In genomic region chr11:45402049-45402630, GRCh38 we compare ENCODE assay signal across 17 cellular contexts.
DNase-seq lines count a peak whose midpoint lies in the region; ATAC-seq and TF ChIP-seq lines count a peak whose summit lies in the region.
"Had no signal": no experiment of that assay in that cellular context is flagged by ENCODE, and none has a peak within 500 bp of the region (broad histone marks: within the 10 kb centered on the region; RNA-seq: fewer than 3 reads in every experiment).

No MANE protein-coding gene starts in this region.

- H3K27me3 ChIP-seq in left lung: no peaks in the 10 kb centered on the region

- TF ChIP-seq CTCF in left lung (IDR thresholded peaks at IDR 0.05): no peak

- H3K36me3 ChIP-seq in left lung: no peaks in the 10 kb centered on the region
- H3K36me3 ChIP-seq: BLaER1, HAP-1 had no signal

- no peaks in the 10 kb centered on the region for H3K4me1 ChIP-seq in left lung
- H3K4me1 ChIP-seq: Caco-2, HAP-1 had no signal

- DNase-seq in activated effector memory CD4-positive, alpha-beta T cell treated with anti-CD3 and anti-CD28 coated beads, Interleukin-2, amount 50 U/mL, for 16 hours: peak; percentile 21
- no peak for DNase-seq in activated effector memory CD4-positive, alpha-beta T cell treated with Interleukin-2 at 50 U/mL for 16 hours
- DNase-seq in left lung: no peak
- peak; percentile 8 for DNase-seq in sciatic nerve (ENCODE audit: low spot score)
- DNase-seq in left colon: no peak
- no peak for DNase-seq in NCI-H2029 treated with DMSO at 0.1 percent for 48 hours (lab: John Stamatoyannopoulos, UW)
- DNase-seq: Caco-2; CD4-positive, CD25-positive, alpha-beta regulatory T cell; CD8-positive, alpha-beta T cell; DMS153; DND-41; GOT3; HFFc6 had no signal

- ATAC-seq in left lung (peak; percentile 94), sciatic nerve (no peak), left colon (no peak)
- ATAC-seq: CD8-positive, alpha-beta T cell had no signal

- no peak overlapping the region for H3K27ac ChIP-seq in left lung
- H3K27ac ChIP-seq: 22Rv1, BLaER1, C4-2B had no signal

- no peaks in the 10 kb centered on the region for H3K9me3 ChIP-seq in left lung
- H3K9me3 ChIP-seq: BLaER1, Caco-2, HAP-1 had no signal

- intact Hi-C loops in left lung (cut with DNase I) (loop anchor here in 1 of 2 donors (10.0 kb wide), 1 partner anchor 373 kb away; no protein-coding TSS in a partner anchor), sciatic nerve (cut with DNase I) (no loop called here), left colon (cut with DNase I, micrococcal nuclease) (no loop called here)

- H3K4me3 ChIP-seq in left lung: no peak overlapping the region
- H3K4me3 ChIP-seq: BLaER1, HAP-1 had no signal

Comparison
In these comparisons a context has a peak if more than half of its experiments do, and no peak if none do; other contexts are left out.
1. DNase-seq: peak in activated effector memory CD4-positive, alpha-beta T cell treated with anti-CD3 and anti-CD28 coated beads, Interleukin-2, amount 50 U/mL, for 16 hours (single experiment) and sciatic nerve (single experiment); none in activated effector memory CD4-positive, alpha-beta T cell treated with Interleukin-2 at 50 U/mL for 16 hours (single experiment), left lung (0 of 2), left colon (0 of 2) and NCI-H2029 treated with DMSO at 0.1 percent for 48 hours (single experiment).